9 cellular contexts compared by ENCODE assay signal in the genomic region with DNA sequence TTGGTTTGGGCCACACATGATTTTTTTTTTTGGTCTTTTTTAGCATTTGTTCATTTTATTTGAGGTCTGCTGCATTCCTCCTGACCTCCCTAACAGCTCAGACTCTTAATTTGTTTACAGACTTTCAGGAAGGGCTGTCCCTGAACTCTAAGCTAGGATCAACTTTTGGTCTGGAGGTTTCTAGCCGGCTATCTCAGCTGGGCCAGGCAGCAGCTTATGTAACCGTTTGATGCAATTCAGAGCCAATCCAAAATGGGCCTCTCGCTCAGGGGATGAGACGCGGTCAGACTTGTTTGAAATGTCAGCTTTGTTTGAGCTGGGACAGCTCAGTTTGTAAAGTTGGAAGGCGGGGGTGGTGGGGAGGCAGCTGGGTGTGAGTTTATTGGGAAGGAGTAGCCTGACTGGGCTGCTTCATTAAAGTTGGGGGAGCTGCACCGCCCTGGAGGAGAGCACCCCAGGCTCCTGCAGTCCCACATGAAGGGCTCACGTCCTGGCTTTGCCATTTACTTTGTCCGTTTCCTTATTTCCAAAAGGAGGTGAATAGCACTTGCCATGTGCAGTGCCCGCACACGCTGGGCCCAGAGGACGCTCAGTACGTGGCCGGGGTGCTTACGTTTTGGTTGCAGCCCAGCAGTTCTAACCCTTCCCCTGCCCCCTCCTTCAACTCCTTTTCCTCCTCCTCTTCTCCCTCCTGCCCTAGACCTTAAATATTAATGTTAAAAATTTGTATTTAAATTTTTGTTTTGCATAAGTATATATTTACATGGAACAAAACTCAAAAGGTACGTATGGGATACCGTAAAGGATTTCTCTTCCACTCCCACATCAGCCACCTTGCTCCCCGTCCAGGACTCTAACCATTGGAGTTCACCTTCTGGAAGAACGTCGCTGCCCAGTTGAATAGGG.
DNase-seq lines count a peak whose midpoint lies in the region; ATAC-seq and TF ChIP-seq lines count a peak whose summit lies in the region.
"Had no signal": no experiment of that assay in that cellular context is flagged by ENCODE, and none has a peak within 500 bp of the region (broad histone marks: within the 10 kb centered on the region; RNA-seq: fewer than 3 reads in every experiment).

No MANE protein-coding gene starts in this region.

- no TSS peak for BruUV-seq in Caco-2 (replicated peaks; lab: Mats Ljungman, UMichigan)

- H3K9me3 ChIP-seq in Caco-2 (no peaks in the 10 kb centered on the region), left ventricle myocardium inferior (replicated peaks) (no peaks in the 10 kb centered on the region)

- H3K4me1 ChIP-seq in Caco-2 (peaks cover 5% of the 10 kb centered on the region; the same call in 1 of the 2 replicates), left ventricle myocardium inferior (peaks cover 42% of the 10 kb centered on the region)

- no peak overlapping the region for H3K4me3 ChIP-seq in Caco-2 (ENCODE audit: low read depth, low read length)
- no peak overlapping the region for H3K4me3 ChIP-seq in left ventricle myocardium inferior

- peaks cover 10% of the 10 kb centered on the region for H3K4me1 Mint-ChIP-seq in Caco-2 (ENCODE audit: low read depth, unreplicated experiment)
- H3K4me1 Mint-ChIP-seq in activated T-cell treated with anti-CD3 and anti-CD28 coated beads, Interleukin-2, amount 50 U/mL, for 72 hours (ENCODE audit: low read depth): peaks cover 6% of the 10 kb centered on the region
- H3K4me1 Mint-ChIP-seq in activated CD4-positive, alpha-beta T cell treated with anti-CD3 and anti-CD28 coated beads, Interleukin-2, amount 10 ng/mL, durations not matched to agents 7 days and 5 days: peaks cover 11% of the 10 kb centered on the region

- CTCF ChIA-PET in Caco-2 (lab: Charles Lee): interaction anchor here (0.5 to 6.2 kb wide), 11 partner anchors 14 to 1112 kb away, joined by 3 to 86 read pairs (median 4); no protein-coding TSS in a partner anchor
- CTCF ChIA-PET in activated CD4-positive, alpha-beta T cell treated with anti-CD3 and anti-CD28 coated beads, Interleukin-2, amount 10 ng/mL, durations not matched to agents 7 days and 5 days (lab: Charles Lee): interaction anchor here (1.4 kb wide), 1 partner anchor 12 kb away, joined by 3 read pairs; no protein-coding TSS in a partner anchor

- H3K36me3 ChIP-seq in Caco-2 (ENCODE audit: control insufficient read depth, insufficient read depth, low read length) (no peaks in the 10 kb centered on the region), left ventricle myocardium inferior (no peaks in the 10 kb centered on the region)

- intact Hi-C loops in Caco-2 (cut with micrococcal nuclease; ENCODE audit: unreplicated experiment): loop anchor here (1.0 to 10.0 kb wide), 3 partner anchors 100 to 247 kb away; no protein-coding TSS in a partner anchor
- intact Hi-C loops in left ventricle myocardium inferior (cut with micrococcal nuclease): no loop called here
- intact Hi-C loops in posterior cingulate gyrus (cut with DNase I): loop anchor here (10.0 kb wide), 2 partner anchors 137 to 337 kb away; no protein-coding TSS in a partner anchor

- peak overlapping the region; percentile 56 for H3K27ac ChIP-seq in left ventricle myocardium inferior (replicated peaks)

- DNase-seq in Caco-2 (peak; percentile 62 to 79), amygdala (lab: John Stamatoyannopoulos, UW) (peak in 43 of 56 donors; percentile 9 to 83 (median 43)), left ventricle myocardium inferior (peak; percentile 32), posterior cingulate gyrus (peak in 9 of 10 donors; percentile 28 to 94 (median 59))
- DNase-seq in activated T-cell treated with anti-CD3 and anti-CD28 coated beads, Interleukin-2, amount 50 U/mL, for 72 hours: no peak
- DNase-seq in activated CD4-positive, alpha-beta T cell treated with anti-CD3 and anti-CD28 coated beads, Interleukin-2, amount 10 ng/mL, durations not matched to agents 7 days and 5 days: no peak
- DNase-seq: activated gamma-delta T cell had no signal

- no peak overlapping the region for H3K4me3 Mint-ChIP-seq in Caco-2 (ENCODE audit: unreplicated experiment)
- no peak overlapping the region for H3K4me3 Mint-ChIP-seq in activated T-cell treated with anti-CD3 and anti-CD28 coated beads, Interleukin-2, amount 50 U/mL, for 72 hours
- H3K4me3 Mint-ChIP-seq in activated CD4-positive, alpha-beta T cell treated with anti-CD3 and anti-CD28 coated beads, Interleukin-2, amount 10 ng/mL, durations not matched to agents 7 days and 5 days: no peak overlapping the region

- ATAC-seq in HG02970 (IDR thresholded peaks at IDR 0.05; ENCODE audit: low FRiP score, unreplicated experiment): no peak
- ATAC-seq in activated T-cell treated with anti-CD3 and anti-CD28 coated beads, Interleukin-2, amount 50 U/mL, for 72 hours (replicated peaks in 1 of 2): no peak
- ATAC-seq in GM19351 (IDR thresholded peaks at IDR 0.05; ENCODE audit: unreplicated experiment): no peak

- H3K36me3 Mint-ChIP-seq in Caco-2 (ENCODE audit: insufficient read depth, unreplicated experiment): no peaks in the 10 kb centered on the region
- peaks cover 0 to 2% of the 10 kb centered on the region in 2 donors for H3K36me3 Mint-ChIP-seq in activated T-cell treated with anti-CD3 and anti-CD28 coated beads, Interleukin-2, amount 50 U/mL, for 72 hours (ENCODE audit: insufficient read depth in 2 of 2)
- no peaks in the 10 kb centered on the region for H3K36me3 Mint-ChIP-seq in activated CD4-positive, alpha-beta T cell treated with anti-CD3 and anti-CD28 coated beads, Interleukin-2, amount 10 ng/mL, durations not matched to agents 7 days and 5 days (ENCODE audit: low read depth)

- H3K27me3 ChIP-seq in Caco-2 (replicated peaks; ENCODE audit: control insufficient read depth, insufficient read depth, low read length) (no peaks in the 10 kb centered on the region), left ventricle myocardium inferior (ENCODE audit: low read depth) (no peaks in the 10 kb centered on the region)

- no peaks in the 10 kb centered on the region for H3K27me3 Mint-ChIP-seq in Caco-2 (ENCODE audit: insufficient read depth, unreplicated experiment)
- H3K27me3 Mint-ChIP-seq in activated T-cell treated with anti-CD3 and anti-CD28 coated beads, Interleukin-2, amount 50 U/mL, for 72 hours (ENCODE audit: low read depth): no peaks in the 10 kb centered on the region
- H3K27me3 Mint-ChIP-seq in activated CD4-positive, alpha-beta T cell treated with anti-CD3 and anti-CD28 coated beads, Interleukin-2, amount 10 ng/mL, durations not matched to agents 7 days and 5 days: no peaks in the 10 kb centered on the region

- peak overlapping the region; percentile 80 for H3K27ac Mint-ChIP-seq in Caco-2 (ENCODE audit: unreplicated experiment)
- H3K27ac Mint-ChIP-seq in activated T-cell treated with anti-CD3 and anti-CD28 coated beads, Interleukin-2, amount 50 U/mL, for 72 hours: no peak overlapping the region
- no peak overlapping the region for H3K27ac Mint-ChIP-seq in activated CD4-positive, alpha-beta T cell treated with anti-CD3 and anti-CD28 coated beads, Interleukin-2, amount 10 ng/mL, durations not matched to agents 7 days and 5 days

- TF ChIP-seq CTCF in Caco-2 (IDR thresholded peaks at IDR 0.05; ENCODE audit: insufficient read depth in 1 of 2, low read depth in 1 of 2, low read length in 1 of 2, severe bottlenecking in 1 of 2, unreplicated experiment in 1 of 2): no peak
- TF ChIP-seq CTCF in left ventricle myocardium inferior (IDR thresholded peaks at IDR 0.05; ENCODE audit: borderline replicate concordance): no peak

- H3K9me3 Mint-ChIP-seq in Caco-2 (ENCODE audit: unreplicated experiment): no peaks in the 10 kb centered on the region
- H3K9me3 Mint-ChIP-seq in activated T-cell treated with anti-CD3 and anti-CD28 coated beads, Interleukin-2, amount 50 U/mL, for 72 hours: no peaks in the 10 kb centered on the region
- no peaks in the 10 kb centered on the region for H3K9me3 Mint-ChIP-seq in activated CD4-positive, alpha-beta T cell treated with anti-CD3 and anti-CD28 coated beads, Interleukin-2, amount 10 ng/mL, durations not matched to agents 7 days and 5 days

- POLR2A ChIA-PET in Caco-2 (lab: Charles Lee): interaction anchor here (0.8 kb wide), 1 partner anchor 12 kb away, joined by 5 read pairs; no protein-coding TSS in a partner anchor
- POLR2A ChIA-PET in activated CD4-positive, alpha-beta T cell treated with anti-CD3 and anti-CD28 coated beads, Interleukin-2, amount 10 ng/mL, durations not matched to agents 7 days and 5 days (lab: Charles Lee): no interaction called here

Comparison
In these comparisons a context has a peak if more than half of its experiments do, and no peak if none do; other contexts are left out.
1. DNase-seq: peak in Caco-2 (2 of 2), amygdala (43 of 56), left ventricle myocardium inferior (single experiment) and posterior cingulate gyrus (9 of 10); none in activated T-cell treated with anti-CD3 and anti-CD28 coated beads, Interleukin-2, amount 50 U/mL, for 72 hours (0 of 2) and activated CD4-positive, alpha-beta T cell treated with anti-CD3 and anti-CD28 coated beads, Interleukin-2, amount 10 ng/mL, durations not matched to agents 7 days and 5 days (single experiment).